Comparison of ENCODE assay signal across 9 cellular contexts in the genomic region with DNA sequence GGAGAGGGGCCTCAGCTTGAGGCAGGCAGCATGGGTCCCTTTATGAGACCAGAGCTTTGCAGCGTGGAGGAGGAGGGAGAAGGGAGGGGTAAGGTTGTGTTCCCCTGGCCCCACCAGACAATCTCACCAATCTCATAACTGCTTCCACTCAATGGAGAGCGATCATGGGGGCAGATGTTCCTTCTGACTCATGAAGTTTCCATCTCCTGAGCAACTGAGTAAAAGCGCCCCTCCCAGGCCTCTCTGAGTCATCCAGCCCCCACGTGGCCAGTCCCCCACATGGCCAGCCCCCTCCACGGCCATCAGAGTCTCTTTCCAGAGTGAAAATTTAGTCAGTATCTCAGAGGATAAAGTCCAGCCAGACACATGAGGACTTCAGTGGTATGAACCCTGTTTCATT. TPM values are rescaled to one million over a fixed set of nuclear protein-coding genes. Genes with fewer than 3 reads are reported as not detected.
DNase-seq lines count a peak whose midpoint lies in the region; ATAC-seq and TF ChIP-seq lines count a peak whose summit lies in the region.
"Had no signal": no experiment of that assay in that cellular context is flagged by ENCODE, and none has a peak within 500 bp of the region (broad histone marks: within the 10 kb centered on the region; RNA-seq: fewer than 3 reads in every experiment).

No MANE protein-coding gene starts in this region.

- H4K20me1 ChIP-seq in mammary epithelial cell (ENCODE audit: insufficient read depth, low read length) = no peaks in the 10 kb centered on the region
- H4K20me1 ChIP-seq in hepatocyte (ENCODE audit: insufficient read depth, poor library complexity, severe bottlenecking) = no peaks in the 10 kb centered on the region

- H3K4me3 Mint-ChIP-seq in MCF 10A (ENCODE audit: unreplicated experiment) = no peak overlapping the region
- no peak overlapping the region for H3K4me3 Mint-ChIP-seq in activated T-cell treated with anti-CD3 and anti-CD28 coated beads, Interleukin-2, amount 50 U/mL, for 4 hours
- no peak overlapping the region for H3K4me3 Mint-ChIP-seq in stimulated activated naive CD8-positive, alpha-beta T cell treated with anti-CD3 and anti-CD28 coated beads, Interleukin-15, Interleukin-2, amounts not matched to agents 100 ng/mL and 50 ng/mL, for 24 hours
- H3K4me3 Mint-ChIP-seq: CD14-positive monocyte had no signal

- peaks cover 1% of the 10 kb centered on the region for H3K4me1 ChIP-seq in mammary epithelial cell (ENCODE audit: insufficient read depth, low read length)
- H3K4me1 ChIP-seq in hepatocyte (ENCODE audit: insufficient read depth) = peaks cover 6% of the 10 kb centered on the region

- WGBS in mammary epithelial cell (ENCODE audit: low coverage, missing lambda C conversion rate) = 63% methylated on average over 2 of the region's 5 CpGs
- WGBS in hepatocyte (ENCODE audit: low lambda C conversion rate, missing lambda C conversion rate) = 38% methylated on average over 3 of the region's 5 CpGs

- CTCF ChIA-PET in mammary epithelial cell (lab: Charles Lee; ENCODE audit: low non-redundant PET) (no interaction called here), MCF 10A (lab: Yijun Ruan, JAX) (interaction anchor here (0.6 kb wide), 2 partner anchors 126 to 607 kb away, joined by 3 to 4 read pairs; no protein-coding TSS in a partner anchor)

- H3K4me3 ChIP-seq in mammary epithelial cell (replicated peaks in 1 of 3; ENCODE audit: insufficient read depth in 1 of 3, low read depth in 2 of 3, low read length in 3 of 3) (no peak overlapping the region), hepatocyte (no peak overlapping the region)

- no peak overlapping the region for H3K27ac Mint-ChIP-seq in MCF 10A (ENCODE audit: low read depth, unreplicated experiment)
- peak overlapping the region; percentile 98 for H3K27ac Mint-ChIP-seq in stimulated activated naive CD8-positive, alpha-beta T cell treated with anti-CD3 and anti-CD28 coated beads, Interleukin-15, Interleukin-2, amounts not matched to agents 100 ng/mL and 50 ng/mL, for 24 hours

- no peak for TF ChIP-seq POLR2A in GM18505 (IDR thresholded peaks at IDR 0.05; ENCODE audit: borderline replicate concordance, extremely low read depth, insufficient read depth, insufficient read length)

- POLR2A ChIA-PET in MCF 10A (lab: Yijun Ruan, JAX) = no interaction called here

- dilution Hi-C loops in mammary epithelial cell (cut with HindIII; ENCODE audit: low sequenced_read_pairs) = no loop called here

- H3K4me1 Mint-ChIP-seq in MCF 10A (ENCODE audit: insufficient read depth, unreplicated experiment) = peaks cover 2% of the 10 kb centered on the region
- peaks cover 14% of the 10 kb centered on the region for H3K4me1 Mint-ChIP-seq in activated T-cell treated with anti-CD3 and anti-CD28 coated beads, Interleukin-2, amount 50 U/mL, for 4 hours (ENCODE audit: low read depth)
- H3K4me1 Mint-ChIP-seq in stimulated activated naive CD8-positive, alpha-beta T cell treated with anti-CD3 and anti-CD28 coated beads, Interleukin-15, Interleukin-2, amounts not matched to agents 100 ng/mL and 50 ng/mL, for 24 hours (ENCODE audit: low read depth) = peaks cover 33% of the 10 kb centered on the region

- in situ Hi-C loops in mammary epithelial cell (cut with MboI; ENCODE audit: low sequenced_read_pairs in 2 of 2) = loop anchor here (10.0 to 25.0 kb wide), 2 partner anchors 344 to 1122 kb away; no protein-coding TSS in a partner anchor

- H2AFZ ChIP-seq in mammary epithelial cell (ENCODE audit: low read depth, low read length) (no peak overlapping the region), hepatocyte (no peak overlapping the region)

- H3K4me2 ChIP-seq in mammary epithelial cell (ENCODE audit: insufficient read depth, low read depth, low read length) = no peak overlapping the region
- H3K4me2 ChIP-seq in hepatocyte = no peak overlapping the region

- no peaks in the 10 kb centered on the region for H3K9me2 ChIP-seq in hepatocyte (replicated peaks; ENCODE audit: insufficient read depth)

- peaks cover 4% of the 10 kb centered on the region for H3K27me3 ChIP-seq in mammary epithelial cell (ENCODE audit: insufficient read depth, low read length)
- no peaks in the 10 kb centered on the region for H3K27me3 ChIP-seq in hepatocyte

- DNase-seq in mammary epithelial cell (peak; percentile 11), MCF 10A (ENCODE audit: unreplicated experiment) (no peak), hepatocyte (ENCODE audit: low spot score) (peak; percentile 83), SKM-1 treated with dmso at 0.1 percent for 144 hours (lab: John Stamatoyannopoulos, UW; ENCODE audit: unreplicated experiment) (no peak)
- peak; percentile 50 for DNase-seq in activated T-cell treated with anti-CD3 and anti-CD28 coated beads, Interleukin-2, amount 50 U/mL, for 4 hours

- H3K36me3 ChIP-seq in mammary epithelial cell (ENCODE audit: insufficient read depth, low read length) (no peaks in the 10 kb centered on the region), hepatocyte (replicated peaks; ENCODE audit: insufficient read depth, low read depth) (no peaks in the 10 kb centered on the region)

- peak; percentile 91 for ATAC-seq in activated T-cell treated with anti-CD3 and anti-CD28 coated beads, Interleukin-2, amount 50 U/mL, for 4 hours
- no peak for ATAC-seq in GM21528 (IDR thresholded peaks at IDR 0.05; ENCODE audit: low FRiP score, unreplicated experiment)
- no peak for ATAC-seq in GM18505 (IDR thresholded peaks at IDR 0.05; ENCODE audit: unreplicated experiment)

- H3K9me3 Mint-ChIP-seq in MCF 10A (ENCODE audit: unreplicated experiment) = no peaks in the 10 kb centered on the region
- no peaks in the 10 kb centered on the region for H3K9me3 Mint-ChIP-seq in activated T-cell treated with anti-CD3 and anti-CD28 coated beads, Interleukin-2, amount 50 U/mL, for 4 hours
- H3K9me3 Mint-ChIP-seq in stimulated activated naive CD8-positive, alpha-beta T cell treated with anti-CD3 and anti-CD28 coated beads, Interleukin-15, Interleukin-2, amounts not matched to agents 100 ng/mL and 50 ng/mL, for 24 hours = no peaks in the 10 kb centered on the region
- H3K9me3 Mint-ChIP-seq: CD14-positive monocyte had no signal

- TF ChIP-seq CTCF in mammary epithelial cell (conservative IDR thresholded peaks at IDR 0.05 in 1 of 2, IDR thresholded peaks at IDR 0.05 in 1 of 2; ENCODE audit: extremely low read depth in 1 of 2, insufficient read depth in 1 of 2, low read depth in 1 of 2, low read length in 2 of 2) = no peak
- TF ChIP-seq CTCF in MCF 10A (IDR thresholded peaks at IDR 0.05; ENCODE audit: unreplicated experiment) = no peak
- no peak for TF ChIP-seq CTCF in hepatocyte (IDR thresholded peaks at IDR 0.05; ENCODE audit: poor library complexity)

- no peaks in the 10 kb centered on the region for H3K27me3 Mint-ChIP-seq in MCF 10A (ENCODE audit: insufficient read depth, unreplicated experiment)
- peaks cover 6% of the 10 kb centered on the region for H3K27me3 Mint-ChIP-seq in activated T-cell treated with anti-CD3 and anti-CD28 coated beads, Interleukin-2, amount 50 U/mL, for 4 hours (ENCODE audit: low read depth)
- H3K27me3 Mint-ChIP-seq in stimulated activated naive CD8-positive, alpha-beta T cell treated with anti-CD3 and anti-CD28 coated beads, Interleukin-15, Interleukin-2, amounts not matched to agents 100 ng/mL and 50 ng/mL, for 24 hours = peaks cover 4% of the 10 kb centered on the region

- H3K79me2 ChIP-seq in mammary epithelial cell (ENCODE audit: insufficient read depth, low read length) (no peaks in the 10 kb centered on the region), hepatocyte (no peaks in the 10 kb centered on the region)

- no peak overlapping the region for H3K9ac ChIP-seq in mammary epithelial cell (ENCODE audit: insufficient read depth, low read length)

- no peak overlapping the region for H3K27ac ChIP-seq in mammary epithelial cell (ENCODE audit: insufficient read depth, low read depth, low read length)
- peak overlapping the region; percentile 71 for H3K27ac ChIP-seq in hepatocyte

- H3K9me3 ChIP-seq in mammary epithelial cell (replicated peaks; ENCODE audit: insufficient read depth, low read length) (no peaks in the 10 kb centered on the region), hepatocyte (ENCODE audit: low read depth) (no peaks in the 10 kb centered on the region)

- BruUV-seq in mammary epithelial cell (replicated peaks; lab: Mats Ljungman, UMichigan) (no TSS peak), MCF 10A (replicated peaks; lab: Mats Ljungman, UMichigan) (no TSS peak)

- no peaks in the 10 kb centered on the region for H3K36me3 Mint-ChIP-seq in MCF 10A (ENCODE audit: insufficient read depth, unreplicated experiment)
- no peaks in the 10 kb centered on the region for H3K36me3 Mint-ChIP-seq in activated T-cell treated with anti-CD3 and anti-CD28 coated beads, Interleukin-2, amount 50 U/mL, for 4 hours (ENCODE audit: insufficient read depth)
- H3K36me3 Mint-ChIP-seq in stimulated activated naive CD8-positive, alpha-beta T cell treated with anti-CD3 and anti-CD28 coated beads, Interleukin-15, Interleukin-2, amounts not matched to agents 100 ng/mL and 50 ng/mL, for 24 hours (ENCODE audit: low read depth) = no peaks in the 10 kb centered on the region

- intact Hi-C loops in mammary epithelial cell (cut with micrococcal nuclease) (loop anchor here (10.0 kb wide), 1 partner anchor 1084 kb away; no protein-coding TSS in a partner anchor), MCF 10A (cut with micrococcal nuclease) (loop anchor here (10.0 kb wide), 1 partner anchor 694 kb away; no protein-coding TSS in a partner anchor)

RNA-seq across cellular contexts. Expression of gene PLXNC1, which starts 39.2 kb away (rescaled TPM):
- total RNA-seq in mammary epithelial cell = 1 to 10 TPM in 1 of 2 donors, under 1 TPM in 1; 0.61 to 3.2 TPM
- polyA plus RNA-seq in mammary epithelial cell = 0.48 TPM
- polyA minus RNA-seq in mammary epithelial cell = 1.1 TPM
- total RNA-seq in MCF 10A (2022) = 2.4 and 2.6 TPM in 2 replicates
- total RNA-seq in activated T-cell treated with anti-CD3 and anti-CD28 coated beads, Interleukin-2, amount 50 U/mL, for 4 hours = 1 to 10 TPM; 3.1 to 6.9 (median 3.2) TPM
- total RNA-seq in hepatocyte = 17.8 and 23.2 TPM in 2 replicates
- 6.7 and 7.1 TPM in 2 replicates for polyA plus RNA-seq in hepatocyte

Comparison
In these comparisons a context has a peak if more than half of its experiments do, and no peak if none do; other contexts are left out.
1. DNase-seq: peak in mammary epithelial cell (single experiment), activated T-cell treated with anti-CD3 and anti-CD28 coated beads, Interleukin-2, amount 50 U/mL, for 4 hours (single experiment) and hepatocyte (single experiment); none in MCF 10A (single experiment) and SKM-1 treated with dmso at 0.1 percent for 144 hours (single experiment).
2. ATAC-seq: peak in activated T-cell treated with anti-CD3 and anti-CD28 coated beads, Interleukin-2, amount 50 U/mL, for 4 hours (2 of 2); none in GM21528 (single experiment) and GM18505 (single experiment).